Comparison of ENCODE assay signal across 29 cellular contexts in the genomic region with DNA sequence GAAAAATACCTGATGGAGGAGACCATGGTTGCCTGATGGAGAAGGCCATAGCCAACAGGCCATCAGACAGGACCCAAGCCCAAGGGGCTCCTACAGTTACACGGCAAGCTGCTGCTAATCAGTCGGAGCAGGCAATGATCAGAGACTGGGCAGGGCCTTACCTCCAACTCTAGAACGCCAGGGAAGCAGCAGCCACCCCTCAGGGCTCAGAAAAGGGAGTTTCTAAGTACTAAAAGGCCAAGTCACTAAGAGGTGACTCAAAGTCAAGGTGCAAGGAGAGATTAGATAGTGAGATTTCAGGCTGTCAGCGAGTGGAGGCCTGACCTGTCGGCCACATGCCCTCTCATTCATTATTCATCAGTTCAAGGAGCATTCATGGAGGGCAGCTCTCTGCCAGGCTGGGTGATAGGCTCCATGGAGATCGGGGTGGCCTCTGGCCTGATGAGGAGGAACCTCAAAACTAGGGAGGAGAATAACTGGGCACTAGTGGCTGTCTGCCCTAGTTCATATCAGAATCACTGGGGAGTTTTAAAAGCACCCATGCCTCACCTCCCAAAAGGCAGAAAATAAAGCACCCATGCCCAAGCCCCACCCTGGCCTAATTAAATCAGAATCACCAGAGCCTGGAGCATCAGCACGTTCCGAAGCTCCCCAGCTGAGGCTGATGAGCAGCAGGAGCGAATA. TPM values are rescaled to one million over a fixed set of nuclear protein-coding genes. Genes with fewer than 3 reads are reported as not detected.
"Had no signal": no experiment of that assay in that cellular context is flagged by ENCODE, and none has a peak within 500 bp of the region (broad histone marks: within the 10 kb centered on the region; RNA-seq: fewer than 3 reads in every experiment).

No MANE protein-coding gene starts in this region.

- DNase-seq: activated CD4-positive, alpha-beta memory T cell treated with anti-CD3 and anti-CD28 coated beads, Interleukin-2, amount 10 ng/mL, durations not matched to agents 7 days and 5 days; activated CD4-positive, alpha-beta T cell treated with anti-CD3 and anti-CD28 coated beads for 48 hours; activated CD8-positive, alpha-beta memory T cell treated with anti-CD3 and anti-CD28 coated beads, Interleukin-2, amount 10 ng/mL, durations not matched to agents 7 days and 5 days; activated gamma-delta T cell treated with Interleukin-2 at 50 U/mL for 16 hours; activated T-cell treated with anti-CD3 and anti-CD28 coated beads for 4 hours; brain microvascular endothelial cell; caudate nucleus; effector CD8-positive, alpha-beta T cell; foreskin melanocyte; immature natural killer cell; lower lobe of right lung; mesendoderm; naive B cell; retina; spleen; stimulated activated CD4-positive, alpha-beta T cell treated with anti-CD3 and anti-CD28 coated beads, Interleukin-4, amount 100 ng/mL, for 1 hour; stimulated activated naive CD4-positive, alpha-beta T cell treated with Interleukin-2 at 50 U/mL for 16 hours; substantia nigra; T-cell; thyroid gland had no signal

- H3K27me3 ChIP-seq: ascending aorta, brain microvascular endothelial cell, spleen, thyroid gland had no signal

- H3K9me3 ChIP-seq: ascending aorta, lower lobe of right lung, mucosa of descending colon, spleen, thyroid gland had no signal

- H3K4me1 ChIP-seq: ascending aorta, lower lobe of right lung, spleen, thyroid gland had no signal

- H3K36me3 ChIP-seq: ascending aorta, brain microvascular endothelial cell, lower lobe of right lung, spleen, thyroid gland had no signal

- ATAC-seq: activated CD8-positive, alpha-beta memory T cell treated with anti-CD3 and anti-CD28 coated beads, Interleukin-2, amount 10 ng/mL, durations not matched to agents 7 days and 5 days; left lobe of liver; lower lobe of right lung; mucosa of descending colon; T-cell had no signal

- H3K4me3 ChIP-seq: ascending aorta, lower lobe of right lung, mucosa of descending colon, spleen, thyroid gland had no signal

- H3K27ac ChIP-seq: ascending aorta, brain microvascular endothelial cell, lower lobe of right lung, spleen, thyroid gland had no signal

RNA-seq across cellular contexts. Expression of gene VIL1, which starts 3.6 kb away (rescaled TPM):
- total RNA-seq: activated CD4-positive, alpha-beta memory T cell treated with anti-CD3 and anti-CD28 coated beads, Interleukin-2, amount 10 ng/mL, durations not matched to agents 7 days and 5 days; activated naive CD4-positive, alpha-beta T cell treated with anti-CD3 and anti-CD28 coated beads, Interleukin-2, amount 50 U/mL, for 72 hours; ascending aorta; kidney epithelial cell; neural crest cell; omental fat pad; posterior vena cava; thyroid gland; urinary bladder had no signal

RNA-seq across cellular contexts. Expression of gene SLC11A1, which starts 40.5 kb away (rescaled TPM):
- total RNA-seq: activated naive CD4-positive, alpha-beta T cell treated with anti-CD3 and anti-CD28 coated beads, Interleukin-2, amount 50 U/mL, for 72 hours had no signal
